In genomic region chr16:71817690-71818089, GRCh38 we compare ENCODE assay signal across 1 cellular context.
TF ChIP-seq lines count a peak whose summit lies in the region.

No MANE protein-coding gene starts in this region.

TF ChIP-seq in HepG2, 621 proteins besides CTCF, POLR2A, EP300 and RAD21:
- TF ChIP-seq ZNF704 (CRISPR knock-in tag; IDR thresholded peaks at IDR 0.05; ENCODE audit: borderline replicate concordance) (no peak), ZNF549 (CRISPR knock-in tag; IDR thresholded peaks at IDR 0.05) (no peak), NCOR1 (IDR thresholded peaks at IDR 0.05; ENCODE audit: borderline replicate concordance, low read length) (no peak), KDM3A (CRISPR knock-in tag; IDR thresholded peaks at IDR 0.05; ENCODE audit: low read depth) (no peak), FLYWCH1 (CRISPR knock-in tag; IDR thresholded peaks at IDR 0.05) (no peak), ZNF615 (CRISPR knock-in tag; IDR thresholded peaks at IDR 0.05; ENCODE audit: borderline replicate concordance) (no peak), ZSCAN12 (CRISPR knock-in tag; IDR thresholded peaks at IDR 0.05) (no peak), SNRNP70 (IDR thresholded peaks at IDR 0.05; ENCODE audit: low read depth, low read length) (no peak)
- TF ChIP-seq, protein P1, sequence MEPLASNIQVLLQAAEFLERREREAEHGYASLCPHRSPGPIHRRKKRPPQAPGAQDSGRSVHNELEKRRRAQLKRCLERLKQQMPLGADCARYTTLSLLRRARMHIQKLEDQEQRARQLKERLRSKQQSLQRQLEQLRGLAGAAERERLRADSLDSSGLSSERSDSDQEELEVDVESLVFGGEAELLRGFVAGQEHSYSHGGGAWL (CRISPR knock-in tag; IDR thresholded peaks at IDR 0.05) = no peak
TF ChIP-seq in HepG2: peak in this region for 0.
